ENCODE assay signal across 10 cellular contexts in genomic region chr22:39282642-39283311, GRCh38. TPM values are rescaled to one million over a fixed set of nuclear protein-coding genes. Genes with fewer than 3 reads are reported as not detected.
DNase-seq lines count a peak whose midpoint lies in the region; ATAC-seq, FAIRE-seq and TF ChIP-seq lines count a peak whose summit lies in the region.
"Had no signal": no experiment of that assay in that cellular context is flagged by ENCODE, and none has a peak within 500 bp of the region (broad histone marks: within the 10 kb centered on the region; RNA-seq: fewer than 3 reads in every experiment).

No MANE protein-coding gene starts in this region.

- TF ChIP-seq POLR2A in H1 (IDR thresholded peaks at IDR 0.05; ENCODE audit: control extremely low read depth in 1 of 2, low read depth in 2 of 2, low read length in 2 of 2): no peak

- H3K79me2 ChIP-seq in PC-3 (ENCODE audit: low read length) (no peaks in the 10 kb centered on the region), H1 (ENCODE audit: control insufficient read depth in 1 of 2, insufficient read depth in 2 of 2, low read length in 2 of 2) (no peaks in the 10 kb centered on the region), smooth muscle cell (ENCODE audit: low read depth) (no peaks in the 10 kb centered on the region)

- no peak overlapping the region for H3K56ac ChIP-seq in H1 (replicated peaks; ENCODE audit: insufficient read length, low read depth, low read length)

- no peak for TF ChIP-seq CTCF in PC-3 (conservative IDR thresholded peaks at IDR 0.05; ENCODE audit: low read depth, low read length)
- peak in 1 of 3 experiments; percentile 9; a peak in 1 of 4 replicates for TF ChIP-seq CTCF in H1 (IDR thresholded peaks at IDR 0.05; ENCODE audit: control extremely low read depth in 1 of 3, insufficient read depth in 1 of 3, low read depth in 1 of 3, low read length in 3 of 3)
- TF ChIP-seq CTCF in smooth muscle cell (IDR thresholded peaks at IDR 0.05; ENCODE audit: borderline replicate concordance, insufficient read depth, poor library complexity, severe bottlenecking): no peak

- no peaks in the 10 kb centered on the region for H3K9me3 Mint-ChIP-seq in T-helper 2 cell treated with Interferon-gamma antibody and Interleukin-4, amounts not matched to agents 5 μg/mL and 100 μg/mL, for 36 hours

- H3K79me1 ChIP-seq in H1 (ENCODE audit: low read depth, low read length) (no peaks in the 10 kb centered on the region), mesenchymal stem cell (replicated peaks; ENCODE audit: low read length, poor library complexity, severe bottlenecking) (no peaks in the 10 kb centered on the region)

- H3K4me2 ChIP-seq in PC-3 (ENCODE audit: low read length): no peak overlapping the region
- no peak overlapping the region for H3K4me2 ChIP-seq in H1 (ENCODE audit: insufficient read depth in 1 of 2, low read depth in 2 of 2, low read length in 2 of 2)
- H3K4me2 ChIP-seq in mesenchymal stem cell (ENCODE audit: low read length, poor library complexity, severe bottlenecking): no peak overlapping the region
- H3K4me2 ChIP-seq in smooth muscle cell: no peak overlapping the region
- H3K4me2 ChIP-seq: KMS-11 had no signal

- H3K4me1 Mint-ChIP-seq in T-helper 2 cell treated with Interferon-gamma antibody and Interleukin-4, amounts not matched to agents 5 μg/mL and 100 μg/mL, for 36 hours (ENCODE audit: low read depth): peaks cover 2% of the 10 kb centered on the region

- no peaks in the 10 kb centered on the region for H3K36me3 Mint-ChIP-seq in T-helper 2 cell treated with Interferon-gamma antibody and Interleukin-4, amounts not matched to agents 5 μg/mL and 100 μg/mL, for 36 hours (ENCODE audit: low read depth)

- H2BK20ac ChIP-seq in H1 (ENCODE audit: low read length): 0 out of 2 replicates have a peak overlapping the region, but pooled peaks have one; percentile 34

- H3K23me2 ChIP-seq in H1 (ENCODE audit: low read depth, low read length): no peaks in the 10 kb centered on the region

- no peak overlapping the region for H3K27ac Mint-ChIP-seq in T-helper 2 cell treated with Interferon-gamma antibody and Interleukin-4, amounts not matched to agents 5 μg/mL and 100 μg/mL, for 36 hours
- H3K27ac Mint-ChIP-seq: activated CD4-positive, alpha-beta T cell treated with anti-CD3 and anti-CD28 coated beads for 36 hours had no signal

- H3K23ac ChIP-seq in H1 (ENCODE audit: insufficient read length) (no peak overlapping the region), mesenchymal stem cell (ENCODE audit: low read length in 2 of 2) (no peak overlapping the region)

- H4K5ac ChIP-seq in H1 (ENCODE audit: insufficient read length, low read depth, low read length): no peak overlapping the region

- no peak for TF ChIP-seq EP300 in H1 (IDR thresholded peaks at IDR 0.05; ENCODE audit: borderline replicate concordance in 1 of 2, low read depth in 2 of 2, low read length in 2 of 2)

- FAIRE-seq in H1 (lab: Jason Lieb, UNC): no peak

- H4K91ac ChIP-seq in H1 (replicated peaks; ENCODE audit: insufficient read length, low read length) (peak overlapping the region; percentile 75), mesenchymal stem cell (ENCODE audit: low read length) (peak overlapping the region; percentile 97)

- H3K36me3 ChIP-seq in PC-3 (ENCODE audit: low read depth, low read length) (no peaks in the 10 kb centered on the region), H1 (ENCODE audit: control insufficient read depth in 2 of 4, insufficient read depth in 4 of 4, low read length in 3 of 4) (no peaks in the 10 kb centered on the region), mesenchymal stem cell (ENCODE audit: control insufficient read depth in 1 of 2, insufficient read depth in 2 of 2, low read depth in 1 of 2, low read length in 2 of 2) (no peaks in the 10 kb centered on the region), smooth muscle cell (ENCODE audit: low read depth) (no peaks in the 10 kb centered on the region)

- H3F3A ChIP-seq in PC-3 (ENCODE audit: low read length, unreplicated experiment) (no peaks in the 10 kb centered on the region), smooth muscle cell (ENCODE audit: low read depth) (peaks cover 9% of the 10 kb centered on the region)

- no peak overlapping the region for H4K8ac ChIP-seq in H1 (ENCODE audit: extremely low read depth, insufficient read depth, low read length)
- H4K8ac ChIP-seq in mesenchymal stem cell (ENCODE audit: low read length): peak overlapping the region; percentile 85

- no peaks in the 10 kb centered on the region for H3K9me2 ChIP-seq in PC-3 (replicated peaks; ENCODE audit: low read length)

- peak; percentile 15 for DNase-seq in PC-3
- no peak for DNase-seq in H1 (ENCODE audit: low read depth in 1 of 2, low spot score in 2 of 2)
- DNase-seq in mesenchymal stem cell: peak; percentile 73
- DNase-seq in T-helper 2 cell treated with Interferon-gamma antibody and Interleukin-4, amounts not matched to agents 5 μg/mL and 100 μg/mL, for 36 hours (ENCODE audit: low spot score): no peak
- DNase-seq in smooth muscle cell (lab: John Stamatoyannopoulos, UW; ENCODE audit: unreplicated experiment): no peak
- DNase-seq: activated CD4-positive, alpha-beta T cell treated with anti-CD3 and anti-CD28 coated beads for 36 hours had no signal

- H3K27me3 ChIP-seq in PC-3 (ENCODE audit: low read length): no peaks in the 10 kb centered on the region
- H3K27me3 ChIP-seq in H1 (replicated peaks in 1 of 4; ENCODE audit: control insufficient read depth in 3 of 4, extremely low read depth in 1 of 4, insufficient read depth in 3 of 4, low read length in 3 of 4): no peaks in the 10 kb centered on the region
- no peaks in the 10 kb centered on the region for H3K27me3 ChIP-seq in mesenchymal stem cell (ENCODE audit: control insufficient read depth in 1 of 2, insufficient read depth in 1 of 2, low read length in 2 of 2)
- H3K27me3 ChIP-seq in smooth muscle cell (ENCODE audit: low read depth): no peaks in the 10 kb centered on the region

- no TSS peak for BruUV-seq in PC-3 (replicated peaks; lab: Mats Ljungman, UMichigan)

- H2BK15ac ChIP-seq in H1 (ENCODE audit: low read length): 0 out of 2 replicates have a peak overlapping the region, but pooled peaks have one; percentile 46
- H2BK15ac ChIP-seq in mesenchymal stem cell (ENCODE audit: low read depth, poor library complexity, severe bottlenecking): peak overlapping the region; percentile 83

- H3K9ac ChIP-seq in PC-3 (ENCODE audit: low read length) (no peak overlapping the region), H1 (replicated peaks in 1 of 4; ENCODE audit: extremely low read depth in 1 of 4, low read depth in 3 of 4, low read length in 3 of 4) (no peak overlapping the region), mesenchymal stem cell (ENCODE audit: low read length) (no peak overlapping the region), smooth muscle cell (ENCODE audit: low read depth) (no peak overlapping the region)
- H3K9ac ChIP-seq: KMS-11 had no signal

- CTCF ChIA-PET in PC-3 (lab: Charles Lee) (interaction anchor here (0.6 kb wide), 2 partner anchors 38 to 110 kb away, joined by 3 read pairs; no protein-coding TSS in a partner anchor), H1 (lab: Charles Lee; ENCODE audit: partially characterized antibody) (interaction anchor here (0.7 to 3.0 kb wide), 9 partner anchors 10 to 133 kb away, joined by 3 to 19 read pairs (median 3); no protein-coding TSS in a partner anchor)

- H3K4me1 ChIP-seq in PC-3 (ENCODE audit: insufficient read depth, low read length) (peaks cover 24% of the 10 kb centered on the region), H1 (replicated peaks in 1 of 4; ENCODE audit: control insufficient read depth in 3 of 4, insufficient read depth in 4 of 4, low read length in 3 of 4) (peaks cover 0 to 14% (median 7%) of the 10 kb centered on the region in 4 experiments; a peak in 6 of 7 replicates), mesenchymal stem cell (ENCODE audit: control insufficient read depth, insufficient read depth, low read depth, low read length) (peaks cover 35% of the 10 kb centered on the region), smooth muscle cell (ENCODE audit: low read depth) (no peaks in the 10 kb centered on the region)

- H2BK120ac ChIP-seq in H1 (replicated peaks; ENCODE audit: low read depth, low read length): no peak overlapping the region
- H2BK120ac ChIP-seq in mesenchymal stem cell (ENCODE audit: low read depth, low read length): peak overlapping the region; percentile 92

- H2BK5ac ChIP-seq in H1 (ENCODE audit: low read depth, low read length): no peak overlapping the region; the same call in 1 of the 2 replicates
- no peak overlapping the region for H2BK5ac ChIP-seq in mesenchymal stem cell (ENCODE audit: low read depth, low read length, poor library complexity, severe bottlenecking)

- H3K27me3 Mint-ChIP-seq in T-helper 2 cell treated with Interferon-gamma antibody and Interleukin-4, amounts not matched to agents 5 μg/mL and 100 μg/mL, for 36 hours (ENCODE audit: low read depth): peaks cover 8% of the 10 kb centered on the region

- intact Hi-C loops in PC-3 (cut with micrococcal nuclease): no loop called here

- H2AFZ ChIP-seq in PC-3 (ENCODE audit: low read length) (no peak overlapping the region), H1 (ENCODE audit: low read length) (no peak overlapping the region), mesenchymal stem cell (ENCODE audit: low read depth, low read length) (peak overlapping the region; percentile 66), smooth muscle cell (ENCODE audit: low read depth) (no peak overlapping the region)

- H3K9me3 ChIP-seq in PC-3 (ENCODE audit: low read length): no peaks in the 10 kb centered on the region
- no peaks in the 10 kb centered on the region for H3K9me3 ChIP-seq in H1 (ENCODE audit: insufficient read depth in 2 of 2, low read depth in 1 of 2, low read length in 1 of 2)
- peaks cover 11% of the 10 kb centered on the region for H3K9me3 ChIP-seq in mesenchymal stem cell (ENCODE audit: control insufficient read depth, low read length)
- no peaks in the 10 kb centered on the region for H3K9me3 ChIP-seq in smooth muscle cell (replicated peaks; ENCODE audit: low read depth)

- H3K14ac ChIP-seq in H1 (ENCODE audit: insufficient read length): no peak overlapping the region
- peak overlapping the region in 1 of 2 experiments; percentile 68 for H3K14ac ChIP-seq in mesenchymal stem cell (ENCODE audit: low read length in 2 of 2)

- no peak overlapping the region for H3K4me3 Mint-ChIP-seq in T-helper 2 cell treated with Interferon-gamma antibody and Interleukin-4, amounts not matched to agents 5 μg/mL and 100 μg/mL, for 36 hours
- H3K4me3 Mint-ChIP-seq: activated CD4-positive, alpha-beta T cell treated with anti-CD3 and anti-CD28 coated beads for 36 hours had no signal

- H2BK12ac ChIP-seq in H1 (ENCODE audit: low read depth, low read length) (peak overlapping the region; percentile 71; the same call in 1 of the 2 replicates), mesenchymal stem cell (ENCODE audit: low read length in 2 of 2) (peak overlapping the region; percentile 30 to 98)

- WGBS in H1 (ENCODE audit: extremely low coverage in 1 of 2, insufficient coverage in 1 of 2, insufficient read length in 1 of 2, insufficient replicate concordance in 2 of 2, low coverage in 1 of 2, low lambda C conversion rate in 2 of 2, missing lambda C conversion rate in 1 of 2), 2 experiments: 97% methylated on average over 9 of the region's 9 CpGs; no CpG with 5 or more reads in 1 of the 2 experiments
- 53% methylated on average over 8 of the region's 9 CpGs for WGBS in mesenchymal stem cell
- WGBS in smooth muscle cell (ENCODE audit: low lambda C conversion rate): 74% methylated on average over 9 of the region's 9 CpGs

- no peak overlapping the region for H3K18ac ChIP-seq in H1 (ENCODE audit: extremely low read depth, low read length)
- H3K18ac ChIP-seq in mesenchymal stem cell (ENCODE audit: low read depth in 1 of 2, low read length in 2 of 2): peak overlapping the region; percentile 82 to 96

- H3K4ac ChIP-seq in H1 (replicated peaks; ENCODE audit: insufficient read length, low read depth, low read length) (peak overlapping the region; percentile 53), mesenchymal stem cell (ENCODE audit: low read depth in 1 of 2, low read length in 2 of 2) (peak overlapping the region; percentile 42 to 94)

- H2AK5ac ChIP-seq in H1 (ENCODE audit: low read depth, low read length) (peak overlapping the region; percentile 7; the same call in 1 of the 2 replicates), mesenchymal stem cell (ENCODE audit: low read length, severe bottlenecking) (peak overlapping the region; percentile 50)

- ATAC-seq in PC-3 (peak; percentile 46), HG02938 (IDR thresholded peaks at IDR 0.05; ENCODE audit: unreplicated experiment) (no peak), GM21825 (IDR thresholded peaks at IDR 0.05; ENCODE audit: unreplicated experiment) (no peak)
- ATAC-seq: activated CD4-positive, alpha-beta T cell treated with anti-CD3 and anti-CD28 coated beads for 36 hours had no signal

- H3K4me3 ChIP-seq in PC-3 (ENCODE audit: low read length): no peak overlapping the region
- no peak overlapping the region for H3K4me3 ChIP-seq in H1 (ENCODE audit: extremely low read depth in 1 of 4, insufficient read depth in 2 of 4, low read depth in 3 of 4, low read length in 4 of 4)
- H3K4me3 ChIP-seq in mesenchymal stem cell (ENCODE audit: insufficient read depth in 1 of 2, low read depth in 1 of 2, low read length in 2 of 2): no peak overlapping the region
- no peak overlapping the region for H3K4me3 ChIP-seq in smooth muscle cell

- H3K27ac ChIP-seq in PC-3 (ENCODE audit: low read length): no peak overlapping the region
- no peak overlapping the region for H3K27ac ChIP-seq in H1 (ENCODE audit: low read depth, low read length)
- peak overlapping the region; percentile 2 for H3K27ac ChIP-seq in mesenchymal stem cell (ENCODE audit: low read length, poor library complexity, severe bottlenecking)
- peak overlapping the region; percentile 33 for H3K27ac ChIP-seq in temporal lobe (ENCODE audit: low read depth, low read length)
- H3K27ac ChIP-seq in smooth muscle cell (ENCODE audit: low read depth): no peak overlapping the region
- H3K27ac ChIP-seq: KMS-11 had no signal

- POLR2A ChIA-PET in PC-3 (lab: Charles Lee; ENCODE audit: unreplicated experiment) (interaction anchor here (0.6 kb wide), 1 partner anchor 30 kb away, joined by 4 read pairs; no protein-coding TSS in a partner anchor), H1 (lab: Charles Lee; ENCODE audit: partially characterized antibody) (interaction anchor here (1.4 to 37.3 kb wide), 3 partner anchors 13 to 34 kb away, joined by 4 to 692 read pairs (median 4); partner anchors contain the start of gene RPL3)

- H4K20me1 ChIP-seq in PC-3 (ENCODE audit: low read length) (no peaks in the 10 kb centered on the region), H1 (replicated peaks in 1 of 2; ENCODE audit: control insufficient read depth in 1 of 2, insufficient read depth in 2 of 2, low read length in 2 of 2) (no peaks in the 10 kb centered on the region), smooth muscle cell (ENCODE audit: low read depth) (no peaks in the 10 kb centered on the region)

- TF ChIP-seq RAD21 in H1 (IDR thresholded peaks at IDR 0.05 in 1 of 2, conservative IDR thresholded peaks at IDR 0.05 in 1 of 2; ENCODE audit: low read depth in 2 of 2, low read length in 2 of 2): peak in 1 of 2 experiments; percentile 48; a peak in 3 of 4 replicates

RNA-seq across cellular contexts. Expression of gene RPL3, which starts 36.6 kb away (rescaled TPM):
- total RNA-seq in PC-3 (2014; rRNA removed) (1,363 and 1,371 TPM in 2 replicates), temporal lobe (1,109 TPM), smooth muscle cell (1,022 and 1,136 TPM in 2 replicates)
- 2,801 and 2,865 TPM in 2 replicates for total RNA-seq in H1 (2021; fragmentation: NEBNext Ultra II Directional; extraction: Animal tissue kit (Norgen Biotek cat#: 25700))
- polyA plus RNA-seq in H1 (2011; rRNA removed) (5,362 and 5,466 TPM in 2 replicates), smooth muscle cell (717 and 749 TPM in 2 replicates)
- 8,556 TPM for polyA plus RNA-seq in H1 (2011; cell fraction: cytosol; rRNA removed)
- 6,792 TPM for polyA plus RNA-seq in H1 (2011; cell fraction: nucleus; rRNA removed)
- 3,449 to 5,365 TPM (median 4,851 TPM) in 4 replicates for polyA plus RNA-seq in H1 (2012, experiment 1 of 2)
- 2,078 TPM for polyA plus RNA-seq in H1 (2012, experiment 2 of 2)
- 2,295 TPM for polyA plus RNA-seq in H1 (2013, experiment 1 of 2)
- 2,292 TPM for polyA plus RNA-seq in H1 (2013, experiment 2 of 2)
- polyA minus RNA-seq in H1 (2011; rRNA and poly(A)+ RNA removed): 1,769 and 1,871 TPM in 2 replicates
- 1,662 TPM for polyA minus RNA-seq in H1 (2011; cell fraction: cytosol; rRNA and poly(A)+ RNA removed)
- 2,188 TPM for polyA minus RNA-seq in H1 (2011; cell fraction: nucleus; rRNA and poly(A)+ RNA removed)
- 1,826 TPM for polyA plus RNA-seq in mesenchymal stem cell (2013, experiment 1 of 2)
- 1,787 TPM for polyA plus RNA-seq in mesenchymal stem cell (2013, experiment 2 of 2)

RNA-seq across cellular contexts. Expression of gene PDGFB, which starts 38.0 kb away (rescaled TPM):
- total RNA-seq in PC-3 (2014; rRNA removed) (29.7 and 33.1 TPM in 2 replicates), temporal lobe (4.4 TPM), smooth muscle cell (1.9 and 2.1 TPM in 2 replicates)
- total RNA-seq in H1 (2021; fragmentation: NEBNext Ultra II Directional; extraction: Animal tissue kit (Norgen Biotek cat#: 25700)): 8.5 and 9.6 TPM in 2 replicates
- polyA plus RNA-seq in H1 (2011; rRNA removed) (3.9 and 5.5 TPM in 2 replicates), smooth muscle cell (0.31 and 3.0 TPM in 2 replicates)
- 6.1 TPM for polyA plus RNA-seq in H1 (2011; cell fraction: cytosol; rRNA removed)
- 10.9 TPM for polyA plus RNA-seq in H1 (2011; cell fraction: nucleus; rRNA removed)
- polyA plus RNA-seq in H1 (2012, experiment 1 of 2): 2.6 to 3.9 TPM (median 3.8 TPM) in 4 replicates
- 4.1 TPM for polyA plus RNA-seq in H1 (2012, experiment 2 of 2)
- 4.9 TPM for polyA plus RNA-seq in H1 (2013, experiment 1 of 2)
- 6.0 TPM for polyA plus RNA-seq in H1 (2013, experiment 2 of 2)
- polyA minus RNA-seq in H1 (2011; rRNA and poly(A)+ RNA removed): 3.0 and 5.3 TPM in 2 replicates
- polyA minus RNA-seq in H1 (2011; cell fraction: cytosol; rRNA and poly(A)+ RNA removed): 5.7 TPM
- polyA minus RNA-seq in H1 (2011; cell fraction: nucleus; rRNA and poly(A)+ RNA removed): 3.5 TPM
- polyA plus RNA-seq in mesenchymal stem cell (2013, experiment 1 of 2): 3.4 TPM
- polyA plus RNA-seq in mesenchymal stem cell (2013, experiment 2 of 2): 3.6 TPM

Comparison
In these comparisons a context has a peak if more than half of its experiments do, and no peak if none do; other contexts are left out.
1. DNase-seq: peak in PC-3 (single experiment) and mesenchymal stem cell (single experiment); none in H1 (0 of 2), T-helper 2 cell treated with Interferon-gamma antibody and Interleukin-4, amounts not matched to agents 5 μg/mL and 100 μg/mL, for 36 hours (single experiment) and smooth muscle cell (single experiment).
2. H3K27ac ChIP-seq: peak in mesenchymal stem cell (single experiment) and temporal lobe (single experiment); none in PC-3 (single experiment), H1 (single experiment) and smooth muscle cell (single experiment).